11 cellular contexts compared by ENCODE assay signal in genomic region chr1:1550591-1551432, GRCh38. TPM values are rescaled to one million over a fixed set of nuclear protein-coding genes. Genes with fewer than 3 reads are reported as not detected.
DNase-seq lines count a peak whose midpoint lies in the region; ATAC-seq, FAIRE-seq and TF ChIP-seq lines count a peak whose summit lies in the region.
"Had no signal": no experiment of that assay in that cellular context is flagged by ENCODE, and none has a peak within 500 bp of the region (broad histone marks: within the 10 kb centered on the region; RNA-seq: fewer than 3 reads in every experiment).

No MANE protein-coding gene starts in this region.

- H3K23me2 ChIP-seq in H1 (ENCODE audit: low read depth, low read length): no peaks in the 10 kb centered on the region

- H3K4me1 ChIP-seq in H1 (replicated peaks in 1 of 4; ENCODE audit: control insufficient read depth in 3 of 4, insufficient read depth in 4 of 4, low read length in 3 of 4): no peaks in the 10 kb centered on the region; a peak in 2 of 7 replicates

- no peak overlapping the region for H3K23ac ChIP-seq in H1 (ENCODE audit: insufficient read length)

- H2BK20ac ChIP-seq in H1 (ENCODE audit: low read length): no peak overlapping the region

- TF ChIP-seq RAD21 in H1 (IDR thresholded peaks at IDR 0.05 in 1 of 2, conservative IDR thresholded peaks at IDR 0.05 in 1 of 2; ENCODE audit: low read depth in 2 of 2, low read length in 2 of 2): peak; percentile 30 to 32; a peak in 3 of 4 replicates
- no peak for TF ChIP-seq RAD21 in neural cell (conservative IDR thresholded peaks at IDR 0.05)

- peaks cover 0 to 19% of the 10 kb centered on the region in 2 experiments; a peak in 1 of 4 replicates for H3K79me2 ChIP-seq in H1 (ENCODE audit: control insufficient read depth in 1 of 2, insufficient read depth in 2 of 2, low read length in 2 of 2)
- H3K79me2 ChIP-seq in neural cell (replicated peaks; ENCODE audit: insufficient read depth, low read length): no peaks in the 10 kb centered on the region

- no peak overlapping the region for H4K8ac ChIP-seq in H1 (ENCODE audit: extremely low read depth, insufficient read depth, low read length)

- TF ChIP-seq EP300 in H1 (IDR thresholded peaks at IDR 0.05; ENCODE audit: borderline replicate concordance in 1 of 2, low read depth in 2 of 2, low read length in 2 of 2) (no peak), neural cell (conservative IDR thresholded peaks at IDR 0.05; ENCODE audit: poor library complexity, severe bottlenecking) (no peak)

- H3K56ac ChIP-seq in H1 (replicated peaks; ENCODE audit: insufficient read length, low read depth, low read length): no peak overlapping the region

- H3K14ac ChIP-seq in H1 (ENCODE audit: insufficient read length): no peak overlapping the region

- TF ChIP-seq POLR2A in NB4 (IDR thresholded peaks at IDR 0.05; ENCODE audit: extremely low read depth, insufficient read length): no peak
- no peak for TF ChIP-seq POLR2A in H1 (IDR thresholded peaks at IDR 0.05; ENCODE audit: control extremely low read depth in 1 of 2, low read depth in 2 of 2, low read length in 2 of 2)

- TF ChIP-seq CTCF in NB4 (IDR thresholded peaks at IDR 0.05; ENCODE audit: low read depth, low read length) (peak; percentile 5), H1 (IDR thresholded peaks at IDR 0.05; ENCODE audit: control extremely low read depth in 1 of 3, insufficient read depth in 1 of 3, low read depth in 1 of 3, low read length in 3 of 3) (peak; percentile 24 to 55 (median 52)), neural cell (IDR thresholded peaks at IDR 0.05; ENCODE audit: poor library complexity, severe bottlenecking) (peak; percentile 54)

- no peak overlapping the region for H3K27ac ChIP-seq in H1 (ENCODE audit: low read depth, low read length)
- H3K27ac ChIP-seq in neural cell (ENCODE audit: low read length): no peak overlapping the region

- 90% methylated on average over 15 of the region's 15 CpGs; no CpG with 5 or more reads in 1 of the 2 experiments for WGBS in H1 (ENCODE audit: extremely low coverage in 1 of 2, insufficient coverage in 1 of 2, insufficient read length in 1 of 2, insufficient replicate concordance in 2 of 2, low coverage in 1 of 2, low lambda C conversion rate in 2 of 2, missing lambda C conversion rate in 1 of 2), 2 experiments

- H3K9me3 ChIP-seq in H1 (ENCODE audit: insufficient read depth in 2 of 2, low read depth in 1 of 2, low read length in 1 of 2) (no peaks in the 10 kb centered on the region), neural cell (ENCODE audit: low read length) (no peaks in the 10 kb centered on the region)

- H2BK120ac ChIP-seq in H1 (replicated peaks; ENCODE audit: low read depth, low read length): no peak overlapping the region

- POLR2A ChIA-PET in H1 (lab: Charles Lee; ENCODE audit: partially characterized antibody): interaction anchor here (0.9 to 23.0 kb wide), 7 partner anchors 9 to 148 kb away, joined by 3 to 367 read pairs (median 3); partner anchors contain the start of gene MIB2

- H3K27me3 ChIP-seq in H1 (replicated peaks in 1 of 4; ENCODE audit: control insufficient read depth in 3 of 4, extremely low read depth in 1 of 4, insufficient read depth in 3 of 4, low read length in 3 of 4) (no peaks in the 10 kb centered on the region), neural cell (ENCODE audit: insufficient read depth, low read depth, low read length) (no peaks in the 10 kb centered on the region)

- H3K4me2 ChIP-seq in H1 (ENCODE audit: insufficient read depth in 1 of 2, low read depth in 2 of 2, low read length in 2 of 2) (no peak overlapping the region), neural cell (ENCODE audit: low read length) (no peak overlapping the region)

- H3K36me3 ChIP-seq in H1 (ENCODE audit: control insufficient read depth in 2 of 4, insufficient read depth in 4 of 4, low read length in 3 of 4) (peaks cover 0 to 4% (median 0%) of the 10 kb centered on the region in 4 experiments; a peak in 2 of 8 replicates), neural cell (ENCODE audit: insufficient read depth, low read length) (no peaks in the 10 kb centered on the region)

- no peaks in the 10 kb centered on the region for H3F3A ChIP-seq in neural cell (ENCODE audit: insufficient read depth, low read length, poor library complexity, severe bottlenecking)

- H3K4me3 ChIP-seq in NB4 (ENCODE audit: low read depth, low read length) (no peak overlapping the region), H1 (ENCODE audit: extremely low read depth in 1 of 4, insufficient read depth in 2 of 4, low read depth in 3 of 4, low read length in 4 of 4) (no peak overlapping the region), neural cell (ENCODE audit: low read length) (no peak overlapping the region)

- no peak overlapping the region; a peak in 1 of 7 replicates for H3K9ac ChIP-seq in H1 (replicated peaks in 1 of 4; ENCODE audit: extremely low read depth in 1 of 4, low read depth in 3 of 4, low read length in 3 of 4)
- H3K9ac ChIP-seq in neural cell (ENCODE audit: low read length): no peak overlapping the region

- H4K91ac ChIP-seq in H1 (replicated peaks; ENCODE audit: insufficient read length, low read length): no peak overlapping the region

- H2AK5ac ChIP-seq in H1 (ENCODE audit: low read depth, low read length): no peak overlapping the region

- H2AFZ ChIP-seq in H1 (ENCODE audit: low read length): no peak overlapping the region
- no peak overlapping the region for H2AFZ ChIP-seq in neural cell (ENCODE audit: low read depth, low read length)

- no peak overlapping the region for H4K5ac ChIP-seq in H1 (ENCODE audit: insufficient read length, low read depth, low read length)

- peaks cover 14% of the 10 kb centered on the region for H3K79me1 ChIP-seq in H1 (ENCODE audit: low read depth, low read length)

- H2BK5ac ChIP-seq in H1 (ENCODE audit: low read depth, low read length): peak overlapping the region; percentile 63; the same call in 1 of the 2 replicates

- ATAC-seq in HG02678 (IDR thresholded peaks at IDR 0.05; ENCODE audit: unreplicated experiment) (no peak), GM21528 (IDR thresholded peaks at IDR 0.05; ENCODE audit: low FRiP score, unreplicated experiment) (no peak)

- DNase-seq in DMS 273 treated with DMSO at 0.1 percent for 48 hours (lab: John Stamatoyannopoulos, UW) (peak; percentile 25), NB4 (ENCODE audit: low read depth) (no peak), H1 (ENCODE audit: low read depth in 1 of 2, low spot score in 2 of 2) (no peak), putamen (ENCODE audit: low spot score) (no peak), urothelium cell line (ENCODE audit: low spot score) (no peak)
- DNase-seq: NCI-H1048 had no signal

- CTCF ChIA-PET in H1 (lab: Charles Lee; ENCODE audit: partially characterized antibody): interaction anchor here (0.7 to 2.0 kb wide), 13 partner anchors 8 to 182 kb away, joined by 3 to 9 read pairs (median 4); no protein-coding TSS in a partner anchor

- no peak overlapping the region for H3K4ac ChIP-seq in H1 (replicated peaks; ENCODE audit: insufficient read length, low read depth, low read length)

- H2BK12ac ChIP-seq in H1 (ENCODE audit: low read depth, low read length): no peak overlapping the region

- no peak overlapping the region for H3K18ac ChIP-seq in H1 (ENCODE audit: extremely low read depth, low read length)

- peaks cover 17 to 28% of the 10 kb centered on the region in 2 experiments for H4K20me1 ChIP-seq in H1 (replicated peaks in 1 of 2; ENCODE audit: control insufficient read depth in 1 of 2, insufficient read depth in 2 of 2, low read length in 2 of 2)
- no peaks in the 10 kb centered on the region for H4K20me1 ChIP-seq in neural cell (ENCODE audit: insufficient read depth)

- FAIRE-seq in H1 (lab: Jason Lieb, UNC) (no peak), urothelium cell line (lab: Jason Lieb, UNC) (no peak)
- FAIRE-seq: GM18507, islet of Langerhans had no signal

- H3K9me2 ChIP-seq in neural cell (ENCODE audit: insufficient read depth, low read length): no peaks in the 10 kb centered on the region

- H2BK15ac ChIP-seq in H1 (ENCODE audit: low read length): no peak overlapping the region

RNA-seq across cellular contexts. Expression of gene TMEM240, which starts 10.4 kb away (rescaled TPM):
- total RNA-seq in H1 (2021; fragmentation: NEBNext Ultra II Directional; extraction: Animal tissue kit (Norgen Biotek cat#: 25700)): 3.6 and 6.6 TPM in 2 replicates
- polyA plus RNA-seq in H1 (2011; rRNA removed): 5.7 and 7.6 TPM in 2 replicates
- polyA plus RNA-seq in H1 (2011; cell fraction: cytosol; rRNA removed): 4.6 TPM
- 20.3 TPM for polyA plus RNA-seq in H1 (2011; cell fraction: nucleus; rRNA removed)
- 3.9 to 8.7 TPM (median 7.5 TPM) in 4 replicates for polyA plus RNA-seq in H1 (2012, experiment 1 of 2)
- 3.6 TPM for polyA plus RNA-seq in H1 (2012, experiment 2 of 2)
- 3.3 TPM for polyA plus RNA-seq in H1 (2013, experiment 1 of 2)
- polyA plus RNA-seq in H1 (2013, experiment 2 of 2): 2.3 TPM
- 0.57 and 1.1 TPM in 2 replicates for polyA minus RNA-seq in H1 (2011; rRNA and poly(A)+ RNA removed)
- not detected for polyA minus RNA-seq in H1 (2011; cell fraction: cytosol; rRNA and poly(A)+ RNA removed)
- polyA minus RNA-seq in H1 (2011; cell fraction: nucleus; rRNA and poly(A)+ RNA removed): 2.5 TPM
- 46.7 and 52.1 TPM in 2 replicates for polyA plus RNA-seq in neural cell
- 15.8 and 19.2 TPM in 2 replicates for polyA minus RNA-seq in neural cell

RNA-seq across cellular contexts. Expression of gene SSU72, which starts 23.9 kb away (rescaled TPM):
- total RNA-seq in H1 (2021; fragmentation: NEBNext Ultra II Directional; extraction: Animal tissue kit (Norgen Biotek cat#: 25700)): 165 and 170 TPM in 2 replicates
- 110 and 116 TPM in 2 replicates for polyA plus RNA-seq in H1 (2011; rRNA removed)
- polyA plus RNA-seq in H1 (2011; cell fraction: cytosol; rRNA removed): 122 TPM
- 110 TPM for polyA plus RNA-seq in H1 (2011; cell fraction: nucleus; rRNA removed)
- 156 to 180 TPM (median 158 TPM) in 4 replicates for polyA plus RNA-seq in H1 (2012, experiment 1 of 2)
- 198 TPM for polyA plus RNA-seq in H1 (2012, experiment 2 of 2)
- polyA plus RNA-seq in H1 (2013, experiment 1 of 2): 143 TPM
- polyA plus RNA-seq in H1 (2013, experiment 2 of 2): 148 TPM
- 59.2 and 65.6 TPM in 2 replicates for polyA minus RNA-seq in H1 (2011; rRNA and poly(A)+ RNA removed)
- 91.6 TPM for polyA minus RNA-seq in H1 (2011; cell fraction: cytosol; rRNA and poly(A)+ RNA removed)
- polyA minus RNA-seq in H1 (2011; cell fraction: nucleus; rRNA and poly(A)+ RNA removed): 66.4 TPM
- polyA plus RNA-seq in neural cell: 56.2 and 66.3 TPM in 2 replicates
- polyA minus RNA-seq in neural cell: 46.0 and 47.7 TPM in 2 replicates

RNA-seq across cellular contexts. Expression of gene ATAD3A, which starts 38.9 kb away (rescaled TPM):
- total RNA-seq in H1 (2021; fragmentation: NEBNext Ultra II Directional; extraction: Animal tissue kit (Norgen Biotek cat#: 25700)): 63.7 and 64.7 TPM in 2 replicates
- polyA plus RNA-seq in H1 (2011; rRNA removed) (28.3 and 46.7 TPM in 2 replicates), neural cell (30.3 and 42.7 TPM in 2 replicates)
- 44.7 TPM for polyA plus RNA-seq in H1 (2011; cell fraction: cytosol; rRNA removed)
- polyA plus RNA-seq in H1 (2011; cell fraction: nucleus; rRNA removed): 62.6 TPM
- polyA plus RNA-seq in H1 (2012, experiment 1 of 2): 32.8 to 59.1 TPM (median 55.6 TPM) in 4 replicates
- polyA plus RNA-seq in H1 (2012, experiment 2 of 2): 37.3 TPM
- polyA plus RNA-seq in H1 (2013, experiment 1 of 2): 32.6 TPM
- 31.7 TPM for polyA plus RNA-seq in H1 (2013, experiment 2 of 2)
- polyA minus RNA-seq in H1 (2011; rRNA and poly(A)+ RNA removed): 16.2 and 18.2 TPM in 2 replicates
- 33.1 TPM for polyA minus RNA-seq in H1 (2011; cell fraction: cytosol; rRNA and poly(A)+ RNA removed)
- polyA minus RNA-seq in H1 (2011; cell fraction: nucleus; rRNA and poly(A)+ RNA removed): 21.4 TPM
- 18.2 and 20.7 TPM in 2 replicates for polyA minus RNA-seq in neural cell

RNA-seq across cellular contexts. Expression of gene FNDC10, which starts 49.1 kb away (rescaled TPM):
- total RNA-seq in H1 (2021; fragmentation: NEBNext Ultra II Directional; extraction: Animal tissue kit (Norgen Biotek cat#: 25700)): 18.3 and 19.0 TPM in 2 replicates
- polyA plus RNA-seq in H1 (2011; rRNA removed) (21.8 and 40.0 TPM in 2 replicates), neural cell (4.5 and 6.2 TPM in 2 replicates)
- polyA plus RNA-seq in H1 (2011; cell fraction: cytosol; rRNA removed): 16.1 TPM
- 19.1 TPM for polyA plus RNA-seq in H1 (2011; cell fraction: nucleus; rRNA removed)
- 11.7 to 23.3 TPM (median 18.5 TPM) in 4 replicates for polyA plus RNA-seq in H1 (2012, experiment 1 of 2)
- polyA plus RNA-seq in H1 (2012, experiment 2 of 2): 17.8 TPM
- 22.1 TPM for polyA plus RNA-seq in H1 (2013, experiment 1 of 2)
- 24.7 TPM for polyA plus RNA-seq in H1 (2013, experiment 2 of 2)
- 3.0 and 3.8 TPM in 2 replicates for polyA minus RNA-seq in H1 (2011; rRNA and poly(A)+ RNA removed)
- 14.8 TPM for polyA minus RNA-seq in H1 (2011; cell fraction: cytosol; rRNA and poly(A)+ RNA removed)
- polyA minus RNA-seq in H1 (2011; cell fraction: nucleus; rRNA and poly(A)+ RNA removed): 8.7 TPM
- 6.3 and 8.0 TPM in 2 replicates for polyA minus RNA-seq in neural cell
